ENCODE assay signal across 25 cellular contexts in genomic region chrX:24482823-24483410, GRCh38. TPM values are rescaled to one million over a fixed set of nuclear protein-coding genes. Genes with fewer than 3 reads are reported as not detected.
DNase-seq lines count a peak whose midpoint lies in the region; ATAC-seq, FAIRE-seq and TF ChIP-seq lines count a peak whose summit lies in the region.
"Had no signal": no experiment of that assay in that cellular context is flagged by ENCODE, and none has a peak within 500 bp of the region (broad histone marks: within the 10 kb centered on the region; RNA-seq: fewer than 3 reads in every experiment).

No MANE protein-coding gene starts in this region.

- POLR2A ChIA-PET in T-cell (lab: Charles Lee), result no interaction called here

- H3K27me3 ChIP-seq in dorsolateral prefrontal cortex, result peaks cover 0 to 64% (median 14%) of the 10 kb centered on the region in 45 donors
- H3K27me3 ChIP-seq: gastroesophageal sphincter, upper lobe of right lung had no signal

- peak overlapping the region; percentile 68 for H3K27ac Mint-ChIP-seq in activated T-cell treated with anti-CD3 and anti-CD28 coated beads, Interleukin-2, amount 50 U/mL, for 72 hours
- H3K27ac Mint-ChIP-seq in T-cell, result peak overlapping the region; percentile 92

- H3K4me1 Mint-ChIP-seq in activated T-cell treated with anti-CD3 and anti-CD28 coated beads, Interleukin-2, amount 50 U/mL, for 72 hours (ENCODE audit: low read depth), result peaks cover 55% of the 10 kb centered on the region
- H3K4me1 Mint-ChIP-seq in T-cell, result peaks cover 24 to 64% (median 61%) of the 10 kb centered on the region in 3 donors

- peak; percentile 17 for FAIRE-seq in islet of Langerhans (lab: Jason Lieb, UNC)
- FAIRE-seq: endometrium had no signal

- peak in 1 of 2 donors; percentile 40 for ATAC-seq in activated T-cell treated with anti-CD3 and anti-CD28 coated beads, Interleukin-2, amount 50 U/mL, for 72 hours (replicated peaks in 1 of 2)
- ATAC-seq in T-cell (replicated peaks in 1 of 4), result no peak
- ATAC-seq in HG02678 (IDR thresholded peaks at IDR 0.05; ENCODE audit: unreplicated experiment), result no peak
- ATAC-seq in HG03460 (IDR thresholded peaks at IDR 0.05; ENCODE audit: unreplicated experiment), result no peak
- ATAC-seq: gastroesophageal sphincter, lower lobe of right lung, mucosa of descending colon, upper lobe of right lung had no signal

- CTCF ChIA-PET in T-cell (lab: Charles Lee), result interaction anchor here (0.7 to 2.7 kb wide), 6 partner anchors 11 to 87 kb away, joined by 3 to 8 read pairs (median 4); partner anchors contain the start of gene PDK3 (in 1 of the 2)

- DNase-seq in activated T-cell treated with anti-CD3 and anti-CD28 coated beads, Interleukin-2, amount 50 U/mL, for 72 hours, result no peak
- no peak for DNase-seq in activated T-cell treated with anti-CD3 and anti-CD28 coated beads, Interleukin-2, amount 50 U/mL, for 48 hours
- DNase-seq in T-cell (no peak), renal cortical epithelial cell (ENCODE audit: low read depth) (peak; percentile 76), dorsolateral prefrontal cortex (no peak)
- DNase-seq: activated CD4-positive, alpha-beta T cell treated with anti-CD3 and anti-CD28 coated beads for 4 hours; activated CD8-positive, alpha-beta memory T cell treated with anti-CD3 and anti-CD28 coated beads, Interleukin-2, amount 50 U/mL, for 4 hours; activated effector memory CD4-positive, alpha-beta T cell treated with anti-CD3 and anti-CD28 coated beads, Interleukin-2, amount 50 U/mL, for 16 hours; anterior cingulate cortex; hippocampal formation; lower lobe of right lung; mucosa of descending colon; NCI-H1105 treated with DMSO at 0.1 percent for 48 hours; NCI-H2029 treated with DMSO at 0.1 percent for 48 hours; NCI-H2227 treated with DMSO at 0.1 percent for 48 hours; NCI-H69; stimulated activated CD8-positive, alpha-beta memory T cell treated with anti-CD3 and anti-CD28 coated beads, Interleukin-4, amount 100 ng/mL, for 48 hours; upper lobe of right lung had no signal

- no peak for TF ChIP-seq CTCF in dorsolateral prefrontal cortex (IDR thresholded peaks at IDR 0.05 in 54 of 56, conservative IDR thresholded peaks at IDR 0.05 in 2 of 56; ENCODE audit: low read depth in 1 of 56, partially characterized antibody in 56 of 56)

- H3K27me3 Mint-ChIP-seq in activated T-cell treated with anti-CD3 and anti-CD28 coated beads, Interleukin-2, amount 50 U/mL, for 72 hours (ENCODE audit: low read depth), result no peaks in the 10 kb centered on the region
- H3K27me3 Mint-ChIP-seq in T-cell, result peaks cover 0 to 4% of the 10 kb centered on the region in 2 donors
- H3K27me3 Mint-ChIP-seq: IgD-negative memory B cell had no signal

- H3K36me3 Mint-ChIP-seq in activated T-cell treated with anti-CD3 and anti-CD28 coated beads, Interleukin-2, amount 50 U/mL, for 72 hours (ENCODE audit: insufficient read depth in 2 of 2), result peaks cover 4 to 7% of the 10 kb centered on the region in 2 donors
- no peaks in the 10 kb centered on the region for H3K36me3 Mint-ChIP-seq in T-cell

- H3K4me3 Mint-ChIP-seq in activated T-cell treated with anti-CD3 and anti-CD28 coated beads, Interleukin-2, amount 50 U/mL, for 72 hours, result peak overlapping the region in 1 of 2 donors; percentile 49
- H3K4me3 Mint-ChIP-seq in T-cell, result no peak overlapping the region
- H3K4me3 Mint-ChIP-seq: IgD-negative memory B cell had no signal

- no peak overlapping the region for H3K4me3 ChIP-seq in dorsolateral prefrontal cortex
- H3K4me3 ChIP-seq: gastroesophageal sphincter, HAP-1, lower lobe of right lung, mucosa of descending colon, upper lobe of right lung had no signal

- H3K27ac ChIP-seq in dorsolateral prefrontal cortex, result no peak overlapping the region
- H3K27ac ChIP-seq: gastroesophageal sphincter, lower lobe of right lung, upper lobe of right lung had no signal

- H3K9me3 Mint-ChIP-seq in activated T-cell treated with anti-CD3 and anti-CD28 coated beads, Interleukin-2, amount 50 U/mL, for 72 hours, result peaks cover 0 to 3% of the 10 kb centered on the region in 2 donors
- no peaks in the 10 kb centered on the region for H3K9me3 Mint-ChIP-seq in T-cell
- H3K9me3 Mint-ChIP-seq: IgD-negative memory B cell had no signal

- intact Hi-C loops in dorsolateral prefrontal cortex (cut with DNase I), result no loop called here

RNA-seq across cellular contexts. Expression of gene PDK3, which starts 17.8 kb away (rescaled TPM):
- total RNA-seq in activated T-cell treated with anti-CD3 and anti-CD28 coated beads, Interleukin-2, amount 50 U/mL, for 72 hours, result 10 to 100 TPM; 26.0 to 31.7 TPM
- 10 to 100 TPM; 17.0 to 23.6 (median 19.9) TPM for total RNA-seq in T-cell
- 11.6 and 20.4 TPM in 2 replicates for total RNA-seq in renal cortical epithelial cell
- total RNA-seq in dorsolateral prefrontal cortex, result 10 to 100 TPM; 17.9 to 81.3 (median 52.4) TPM
